In genomic region chr10:92114926-92115325, GRCh38 we compare ENCODE assay signal across 7 cellular contexts.
DNase-seq lines count a peak whose midpoint lies in the region; ATAC-seq and TF ChIP-seq lines count a peak whose summit lies in the region.
"Not testable (repeated sequence)": the region's sequence is repeated elsewhere in the genome, so short reads cannot be mapped to it uniquely, and the experiment has no call there.

No MANE protein-coding gene starts in this region.

- 74 to 96% (median 77%) methylated on average over 26 to 29 of the region's 30 CpGs for WGBS in stomach, 5 donors

- peaks cover 24% of the 10 kb centered on the region for H3K4me1 Mint-ChIP-seq in CD14-positive monocyte

- not testable (repeated sequence) for H3K9me3 Mint-ChIP-seq in CD14-positive monocyte

- H3K27ac ChIP-seq in OCI-LY1 (ENCODE audit: low read depth, low read length, poor library complexity, severe bottlenecking), result not testable (repeated sequence)
- H3K27ac ChIP-seq in stomach, result peak overlapping the region in 2 of 5 donors; percentile 9 to 75

- H3F3A ChIP-seq in OCI-LY1 (ENCODE audit: insufficient read depth, low read length), result not testable (repeated sequence)

- H4K20me1 ChIP-seq in OCI-LY1 (ENCODE audit: insufficient read depth, low read length), result not testable (repeated sequence)

- peaks cover 10 to 15% of the 10 kb centered on the region in 2 donors for H3K36me3 Mint-ChIP-seq in CD14-positive monocyte

- H3K27ac Mint-ChIP-seq in CD14-positive monocyte, result not testable (repeated sequence)

- peak; percentile 51 for DNase-seq in CD14-positive monocyte (ENCODE audit: low spot score)
- DNase-seq in left lobe of liver (ENCODE audit: low spot score), result peak; percentile 51
- DNase-seq in mucosa of descending colon, result peak in 2 of 3 donors; percentile 14 to 62
- DNase-seq in stomach, result peak; percentile 40

- not testable (repeated sequence) for H3K4me1 ChIP-seq in ES-I3 (ENCODE audit: insufficient read depth, low read length); OCI-LY1 (ENCODE audit: insufficient read depth, low read length, severe bottlenecking); mucosa of descending colon (ENCODE audit: low read depth)
- H3K4me1 ChIP-seq in stomach, result peaks cover 3 to 31% (median 18%) of the 10 kb centered on the region in 4 donors

- not testable (repeated sequence) for H3K4me3 Mint-ChIP-seq in CD14-positive monocyte

- not testable (repeated sequence) for H3K79me2 ChIP-seq in OCI-LY1 (ENCODE audit: insufficient read depth, low read length)

- not testable (repeated sequence) for H3K36me3 ChIP-seq in ES-I3 (ENCODE audit: insufficient read depth, low read length); OCI-LY1 (ENCODE audit: insufficient read depth, low read length); mucosa of descending colon (ENCODE audit: low read depth); stomach

- peak overlapping the region; percentile 24; the same call in 1 of the 2 replicates for H3K9ac ChIP-seq in ES-I3 (ENCODE audit: low read depth, low read length)
- H3K9ac ChIP-seq in OCI-LY1 (ENCODE audit: low read length), result not testable (repeated sequence)

- H2AFZ ChIP-seq in OCI-LY1 (ENCODE audit: low read length), result not testable (repeated sequence)

- peak overlapping the region; percentile 29 for H3K4me3 ChIP-seq in OCI-LY1 (ENCODE audit: low read depth, low read length, poor library complexity, severe bottlenecking)
- not testable (repeated sequence) for H3K4me3 ChIP-seq in mucosa of descending colon, stomach

- intact Hi-C loops in CD14-positive monocyte (cut with micrococcal nuclease); mucosa of descending colon (cut with DNase I, micrococcal nuclease); stomach (cut with DNase I; ENCODE audit: low total_unique reads): not testable (repeated sequence)

- not testable (repeated sequence) for H3K9me3 ChIP-seq in ES-I3 (ENCODE audit: control insufficient read depth, insufficient read depth, low read length); OCI-LY1 (ENCODE audit: low read length); mucosa of descending colon; stomach

- H3K27me3 ChIP-seq in OCI-LY1 (ENCODE audit: insufficient read depth, low read length); stomach: not testable (repeated sequence)

- ATAC-seq in esophagus mucosa (peak; percentile 35), left lobe of liver (peak; percentile 46), mucosa of descending colon (peak; percentile 71)

- H3K27me3 Mint-ChIP-seq in CD14-positive monocyte (ENCODE audit: low read depth in 3 of 3), result not testable (repeated sequence)

- TF ChIP-seq EP300 in stomach (IDR thresholded peaks at IDR 0.05), result not testable (repeated sequence)

- TF ChIP-seq CTCF in CD14-positive monocyte (IDR thresholded peaks at IDR 0.05); OCI-LY1 (IDR thresholded peaks at IDR 0.05; ENCODE audit: low read length); mucosa of descending colon (IDR thresholded peaks at IDR 0.05); stomach (IDR thresholded peaks at IDR 0.05): not testable (repeated sequence)

- TF ChIP-seq POLR2A in stomach (IDR thresholded peaks at IDR 0.05), result not testable (repeated sequence)

- not testable (repeated sequence) for H3K9me2 ChIP-seq in OCI-LY1 (ENCODE audit: low read depth, low read length)

- H3K4me2 ChIP-seq in OCI-LY1 (ENCODE audit: low read length), result peak overlapping the region; percentile 32
